Comparison of ENCODE assay signal across 13 cellular contexts in genomic region chr3:124707667-124708066, GRCh38. TPM values are rescaled to one million over a fixed set of nuclear protein-coding genes. Genes with fewer than 3 reads are reported as not detected.
DNase-seq lines count a peak whose midpoint lies in the region; ATAC-seq and TF ChIP-seq lines count a peak whose summit lies in the region.
"Had no signal": no experiment of that assay in that cellular context is flagged by ENCODE, and none has a peak within 500 bp of the region (broad histone marks: within the 10 kb centered on the region; RNA-seq: fewer than 3 reads in every experiment).

No MANE protein-coding gene starts in this region.

- H3K4me2 ChIP-seq in IMR-90 (ENCODE audit: low read depth, low read length): peak overlapping the region; percentile 68

- H4K20me1 ChIP-seq in IMR-90 (ENCODE audit: insufficient read depth, low read length): no peaks in the 10 kb centered on the region

- H3K9me3 ChIP-seq in IMR-90 (ENCODE audit: control insufficient read depth, insufficient read depth, low read length): no peaks in the 10 kb centered on the region
- no peaks in the 10 kb centered on the region for H3K9me3 ChIP-seq in right atrium auricular region

- H3K27ac ChIP-seq in IMR-90 (ENCODE audit: insufficient read depth, low read length) (no peak overlapping the region), right atrium auricular region (no peak overlapping the region)
- H3K27ac ChIP-seq: VCaP had no signal

- H4K91ac ChIP-seq in IMR-90 (ENCODE audit: insufficient read depth, low read depth, low read length): no peak overlapping the region

- H3K9me1 ChIP-seq in IMR-90 (ENCODE audit: insufficient read depth, low read length): no peaks in the 10 kb centered on the region

- intact Hi-C loops in IMR-90 (cut with micrococcal nuclease): no loop called here

- H3K27me3 ChIP-seq in IMR-90 (ENCODE audit: control insufficient read depth, insufficient read depth, low read length) (peaks cover 2% of the 10 kb centered on the region), right atrium auricular region (no peaks in the 10 kb centered on the region)

- in situ Hi-C loops in IMR-90 (cut with MboI; ENCODE audit: low sequenced_read_pairs): no loop called here

- H4K5ac ChIP-seq in IMR-90 (ENCODE audit: low read depth, low read length): no peak overlapping the region

- no peak for TF ChIP-seq RAD21 in IMR-90 (IDR thresholded peaks at IDR 0.05; ENCODE audit: low read length)

- no TSS peak for BruUV-seq in IMR-90 (replicated peaks; lab: Mats Ljungman, UMichigan)

- H2BK120ac ChIP-seq in IMR-90 (ENCODE audit: low read depth, low read length): no peak overlapping the region

- H3K9ac ChIP-seq in IMR-90 (ENCODE audit: low read depth, low read length): no peak overlapping the region

- H3K4me1 ChIP-seq in IMR-90 (ENCODE audit: control insufficient read depth, insufficient read depth, low read length) (peaks cover 2% of the 10 kb centered on the region; the same call in 1 of the 2 replicates), right atrium auricular region (no peaks in the 10 kb centered on the region)

- TF ChIP-seq CTCF in IMR-90 (conservative IDR thresholded peaks at IDR 0.05; ENCODE audit: low read depth, low read length) (no peak), cardiac fibroblast (IDR thresholded peaks at IDR 0.05; ENCODE audit: low read depth, low read length) (no peak), right atrium auricular region (IDR thresholded peaks at IDR 0.05) (no peak)

- no peaks in the 10 kb centered on the region for H3K36me3 ChIP-seq in IMR-90 (ENCODE audit: control insufficient read depth, insufficient read depth, low read length)
- H3K36me3 ChIP-seq in right atrium auricular region: no peaks in the 10 kb centered on the region

- H2AK5ac ChIP-seq in IMR-90 (ENCODE audit: low read depth, low read length): no peak overlapping the region

- ATAC-seq in IMR-90 (ENCODE audit: low read depth) (peak; percentile 99), GM18520 (IDR thresholded peaks at IDR 0.05; ENCODE audit: unreplicated experiment) (no peak)
- ATAC-seq: activated T-cell treated with anti-CD3 and anti-CD28 coated beads, Interleukin-2, amount 50 U/mL, for 72 hours; right cardiac atrium had no signal

- H3K18ac ChIP-seq in IMR-90 (ENCODE audit: low read depth, low read length): no peak overlapping the region

- no peak overlapping the region for H3K56ac ChIP-seq in IMR-90 (ENCODE audit: extremely low read depth, insufficient read depth, low read length)

- no peak overlapping the region for H2BK5ac ChIP-seq in IMR-90 (ENCODE audit: low read depth, low read length, poor library complexity, severe bottlenecking)

- dilution Hi-C loops in IMR-90 (cut with HindIII; ENCODE audit: low sequenced_read_pairs, unreplicated experiment): no loop called here

- peak overlapping the region; percentile 27; the same call in 1 of the 2 replicates for H3K4ac ChIP-seq in IMR-90 (ENCODE audit: low read depth, low read length)

- H4K8ac ChIP-seq in IMR-90 (ENCODE audit: low read depth in 2 of 2, low read length in 2 of 2): no peak overlapping the region

- H3K14ac ChIP-seq in IMR-90 (replicated peaks; ENCODE audit: low read depth, low read length): no peak overlapping the region

- DNase-seq in AG08396 (ENCODE audit: low spot score): peak; percentile 15
- peak; percentile 95 for DNase-seq in IMR-90
- peak; percentile 66 to 90 for DNase-seq in cardiac fibroblast (ENCODE audit: low read depth in 2 of 2)
- DNase-seq in kidney tubule cell (ENCODE audit: low spot score): peak; percentile 32
- no peak for DNase-seq in right atrium auricular region (ENCODE audit: low spot score)
- no peak for DNase-seq in AG20443 (ENCODE audit: low spot score)
- DNase-seq in D341Med (ENCODE audit: low spot score): no peak
- DNase-seq: activated T-cell treated with anti-CD3 and anti-CD28 coated beads, Interleukin-2, amount 50 U/mL, for 72 hours; caudate nucleus; right cardiac atrium had no signal

- TF ChIP-seq POLR2A in IMR-90 (IDR thresholded peaks at IDR 0.05; ENCODE audit: low read depth, low read length): no peak

- no peak overlapping the region for H2AK9ac ChIP-seq in IMR-90 (replicated peaks; ENCODE audit: low read depth, low read length, poor library complexity)

- no peak overlapping the region for H3K23ac ChIP-seq in IMR-90 (ENCODE audit: low read depth, low read length)

- H2AFZ ChIP-seq in IMR-90 (replicated peaks; ENCODE audit: low read length, poor library complexity): peak overlapping the region; percentile 45

- POLR2A ChIA-PET in IMR-90 (lab: Charles Lee; ENCODE audit: unreplicated experiment): no interaction called here

- CTCF ChIA-PET in IMR-90 (lab: Yijun Ruan, JAX): no interaction called here

- H3K4me3 ChIP-seq in IMR-90 (ENCODE audit: insufficient read depth, low read depth, low read length) (no peak overlapping the region), cardiac fibroblast (replicated peaks in 1 of 2; ENCODE audit: low read depth in 2 of 2, low read length in 2 of 2) (no peak overlapping the region), right atrium auricular region (no peak overlapping the region)
- H3K4me3 ChIP-seq: lung had no signal

- H2BK15ac ChIP-seq in IMR-90 (ENCODE audit: low read depth, low read length): no peak overlapping the region

- WGBS in IMR-90 (ENCODE audit: extremely low coverage in 2 of 2, insufficient read length in 1 of 2), 2 experiments: no CpG with 5 or more reads among the region's 1 CpG

- no peaks in the 10 kb centered on the region for H3K79me1 ChIP-seq in IMR-90 (ENCODE audit: low read depth in 1 of 2, low read length in 2 of 2)

- H2BK20ac ChIP-seq in IMR-90 (ENCODE audit: low read depth, low read length): no peak overlapping the region

TF ChIP-seq in IMR-90, 13 proteins besides CTCF, POLR2A, EP300 and RAD21:
- no peak for TF ChIP-seq CHD1 (IDR thresholded peaks at IDR 0.05; ENCODE audit: low read depth, low read length)
- TF ChIP-seq MXI1 (IDR thresholded peaks at IDR 0.05; ENCODE audit: borderline replicate concordance, low read depth, low read length): no peak
- TF ChIP-seq CEBPB (IDR thresholded peaks at IDR 0.05; ENCODE audit: low read depth, low read length): peak; percentile 64
- TF ChIP-seq BHLHE40 (IDR thresholded peaks at IDR 0.05; ENCODE audit: low read depth, low read length): no peak
- peak; percentile 49; the same call in 1 of the 2 replicates for TF ChIP-seq FOS (IDR thresholded peaks at IDR 0.05; ENCODE audit: low read depth, low read length)
- TF ChIP-seq SMC3 (IDR thresholded peaks at IDR 0.05; ENCODE audit: low read depth, low read length): no peak
- no peak for TF ChIP-seq NFE2L2 (IDR thresholded peaks at IDR 0.05; ENCODE audit: low read depth, low read length)
- no peak for TF ChIP-seq RCOR1 (IDR thresholded peaks at IDR 0.05; ENCODE audit: insufficient replicate concordance, low read length)
- TF ChIP-seq MAFK (IDR thresholded peaks at IDR 0.05; ENCODE audit: low read depth, low read length): no peak
- no peak for TF ChIP-seq RFX5 (IDR thresholded peaks at IDR 0.05; ENCODE audit: low read depth, low read length)
- TF ChIP-seq MAZ (IDR thresholded peaks at IDR 0.05; ENCODE audit: borderline replicate concordance, low read depth, low read length): no peak
- no peak for TF ChIP-seq ELK1 (IDR thresholded peaks at IDR 0.05; ENCODE audit: borderline replicate concordance, low read depth, low read length)
- no peak for TF ChIP-seq USF2 (IDR thresholded peaks at IDR 0.05; ENCODE audit: low read depth, low read length)

RNA-seq across cellular contexts. Expression of gene UMPS, which starts 22.6 kb away (rescaled TPM):
- 26.7 and 40.5 TPM in 2 replicates for total RNA-seq in IMR-90 (2012; rRNA removed)
- 18.7 and 21.5 TPM in 2 replicates for polyA plus RNA-seq in IMR-90 (2012; rRNA removed)
- 6.1 and 18.4 TPM in 2 replicates for polyA plus RNA-seq in IMR-90 (2012; cell fraction: cytosol; rRNA removed)
- 4.2 and 14.1 TPM in 2 replicates for polyA plus RNA-seq in IMR-90 (2012; cell fraction: nucleus; rRNA removed; ENCODE audit: low replicate concordance)
- total RNA-seq in right atrium auricular region: 10 to 100 TPM in 1 of 2 donors, 1 to 10 TPM in 1; 6.6 to 14.3 TPM

Comparison
In these comparisons a context has a peak if more than half of its experiments do, and no peak if none do; other contexts are left out.
1. DNase-seq: peak in AG08396 (single experiment), IMR-90 (single experiment), cardiac fibroblast (2 of 2) and kidney tubule cell (single experiment); none in right atrium auricular region (single experiment), AG20443 (single experiment) and D341Med (single experiment).